Comparison of ENCODE assay signal across 13 cellular contexts in genomic region chr1:83545450-83545849, GRCh38.
A peak's percentile ranks its signal among the peaks of the same experiment; 100 is the strongest.
DNase-seq lines count a peak whose midpoint lies in the region; TF ChIP-seq lines count a peak whose summit lies in the region.
"Had no signal": no experiment of that assay in that cellular context is flagged by ENCODE, and none has a peak within 500 bp of the region (broad histone marks: within the 10 kb centered on the region; RNA-seq: fewer than 3 reads in every experiment).

No MANE protein-coding gene starts in this region.

- H3K36me3 Mint-ChIP-seq in endothelial cell (ENCODE audit: low read depth, unreplicated experiment) (no peaks in the 10 kb centered on the region), type B pancreatic cell (no peaks in the 10 kb centered on the region)
- no peaks in the 10 kb centered on the region for H3K36me3 Mint-ChIP-seq in activated T-cell treated with anti-CD3 and anti-CD28 coated beads, Interleukin-2, amount 50 U/mL, for 24 hours (ENCODE audit: low read depth)

- H3K9me3 Mint-ChIP-seq in endothelial cell (ENCODE audit: unreplicated experiment) = no peaks in the 10 kb centered on the region
- H3K9me3 Mint-ChIP-seq in type B pancreatic cell = peaks cover 8% of the 10 kb centered on the region
- H3K9me3 Mint-ChIP-seq in activated T-cell treated with anti-CD3 and anti-CD28 coated beads, Interleukin-2, amount 50 U/mL, for 24 hours = peaks cover 3% of the 10 kb centered on the region

- H3K4me1 Mint-ChIP-seq in endothelial cell (ENCODE audit: unreplicated experiment) (peaks cover 4% of the 10 kb centered on the region), type B pancreatic cell (ENCODE audit: unreplicated experiment) (no peaks in the 10 kb centered on the region)
- H3K4me1 Mint-ChIP-seq in activated T-cell treated with anti-CD3 and anti-CD28 coated beads, Interleukin-2, amount 50 U/mL, for 24 hours (ENCODE audit: low read depth) = peaks cover 6% of the 10 kb centered on the region

- H3K4me3 Mint-ChIP-seq in endothelial cell (ENCODE audit: unreplicated experiment) (no peak overlapping the region), type B pancreatic cell (no peak overlapping the region)
- no peak overlapping the region for H3K4me3 Mint-ChIP-seq in activated T-cell treated with anti-CD3 and anti-CD28 coated beads, Interleukin-2, amount 50 U/mL, for 24 hours

- H3K27ac Mint-ChIP-seq in endothelial cell (ENCODE audit: unreplicated experiment) = no peak overlapping the region
- H3K27ac Mint-ChIP-seq in type B pancreatic cell = no peak overlapping the region
- H3K27ac Mint-ChIP-seq in activated T-cell treated with anti-CD3 and anti-CD28 coated beads, Interleukin-2, amount 50 U/mL, for 24 hours = no peak overlapping the region

- DNase-seq in NCI-H2227 (lab: John Stamatoyannopoulos, UW; ENCODE audit: unreplicated experiment) (peak; percentile 3), NCI-H2227 treated with DMSO at 0.1 percent for 48 hours (lab: John Stamatoyannopoulos, UW) (no peak), NCI-H82 treated with DMSO at 0.1 percent for 48 hours (lab: John Stamatoyannopoulos, UW; ENCODE audit: unreplicated experiment) (peak; percentile 16), endothelial cell (ENCODE audit: low spot score) (peak; percentile 11), type B pancreatic cell (ENCODE audit: extremely low spot score, unreplicated experiment) (no peak), GM10266 (ENCODE audit: extremely low spot score) (no peak), T1000 (lab: John Stamatoyannopoulos, UW) (no peak)
- no peak for DNase-seq in activated T-cell treated with anti-CD3 and anti-CD28 coated beads, Interleukin-2, amount 50 U/mL, for 24 hours
- DNase-seq: activated CD8-positive, alpha-beta memory T cell treated with anti-CD3 and anti-CD28 coated beads, Interleukin-2, amount 50 U/mL, for 48 hours; adrenal gland; left cardiac atrium; stimulated activated CD4-positive, alpha-beta T cell treated with anti-CD3 and anti-CD28 coated beads, Interleukin-12 subunit alpha, Interleukin-12 subunit beta, amount 100 ng/mL, for 4 hours; upper lobe of left lung had no signal

- TF ChIP-seq CTCF in endothelial cell (IDR thresholded peaks at IDR 0.05; ENCODE audit: unreplicated experiment) = peak; percentile 71
- TF ChIP-seq CTCF in type B pancreatic cell (conservative IDR thresholded peaks at IDR 0.05) = peak; percentile 64
- no peak for TF ChIP-seq CTCF in GM10266 (IDR thresholded peaks at IDR 0.05; ENCODE audit: control insufficient read depth, insufficient read depth, low read depth, missing control alignments)

- peaks cover 3% of the 10 kb centered on the region for H3K27me3 Mint-ChIP-seq in endothelial cell (ENCODE audit: unreplicated experiment)
- H3K27me3 Mint-ChIP-seq in type B pancreatic cell = peaks cover 3% of the 10 kb centered on the region
- H3K27me3 Mint-ChIP-seq in activated T-cell treated with anti-CD3 and anti-CD28 coated beads, Interleukin-2, amount 50 U/mL, for 24 hours = no peaks in the 10 kb centered on the region

Comparison
In these comparisons a context has a peak if more than half of its experiments do, and no peak if none do; other contexts are left out.
1. DNase-seq: peak in NCI-H2227 (single experiment), NCI-H82 treated with DMSO at 0.1 percent for 48 hours (single experiment) and endothelial cell (single experiment); none in NCI-H2227 treated with DMSO at 0.1 percent for 48 hours (single experiment), type B pancreatic cell (single experiment), GM10266 (single experiment), activated T-cell treated with anti-CD3 and anti-CD28 coated beads, Interleukin-2, amount 50 U/mL, for 24 hours (single experiment) and T1000 (single experiment).